In genomic region chrX:110588853-110589252, GRCh38 we compare ENCODE assay signal across 21 cellular contexts.
"Had no signal": no experiment of that assay in that cellular context is flagged by ENCODE, and none has a peak within 500 bp of the region (broad histone marks: within the 10 kb centered on the region; RNA-seq: fewer than 3 reads in every experiment).

No MANE protein-coding gene starts in this region.

- H3K4me2 ChIP-seq: smooth muscle cell had no signal

- H3K79me2 ChIP-seq: parathyroid adenoma had no signal

- H3K9ac ChIP-seq: parathyroid adenoma had no signal

- H3K27me3 ChIP-seq: brain microvascular endothelial cell, foreskin keratinocyte, neutrophil, transverse colon had no signal

- DNase-seq: activated gamma-delta T cell treated with Interleukin-2 at 50 U/mL for 16 hours; activated T-cell treated with anti-CD3 and anti-CD28 coated beads, Interleukin-2, amount 50 U/mL, for 1 hour; anterior cingulate cortex; brain microvascular endothelial cell; caudate nucleus; effector CD4-positive, alpha-beta T cell; foreskin keratinocyte; hypothalamus; islet precursor cell; left lung; mammary epithelial cell; natural killer cell; stimulated activated CD4-positive, alpha-beta T cell treated with anti-CD3 and anti-CD28 coated beads, Interleukin-15, amount 100 ng/mL, for 24 hours; T-helper 9 cell; transverse colon had no signal

- H3K27ac ChIP-seq: brain microvascular endothelial cell, foreskin keratinocyte, left lung, neutrophil, parathyroid adenoma, transverse colon had no signal

- FAIRE-seq: urothelium cell line had no signal

- H3K36me3 ChIP-seq: brain microvascular endothelial cell, left lung, neutrophil, transverse colon had no signal

- H2AFZ ChIP-seq: parathyroid adenoma had no signal

- H3K4me3 ChIP-seq: left lung, smooth muscle cell, transverse colon had no signal

- H3K4me1 ChIP-seq: foreskin keratinocyte, left lung, parathyroid adenoma, transverse colon had no signal

- ATAC-seq: foreskin keratinocyte; natural killer cell; stimulated activated memory B cell treated with anti-CD40 and anti-IgM and Interleukin-4, amounts not matched to agents 10 μg/mL and 1 μg/mL and 100 μg/mL, for 72 hours; WTC11 had no signal

- H3K9me3 ChIP-seq: left lung, neutrophil, transverse colon had no signal
